8 cellular contexts compared by ENCODE assay signal in genomic region chr2:96148410-96149217, GRCh38. TPM values are rescaled to one million over a fixed set of nuclear protein-coding genes. Genes with fewer than 3 reads are reported as not detected.
DNase-seq lines count a peak whose midpoint lies in the region; ATAC-seq and TF ChIP-seq lines count a peak whose summit lies in the region.

No MANE protein-coding gene starts in this region.

- CTCF ChIA-PET in PC-9 (lab: Charles Lee), result no interaction called here

- POLR2A ChIA-PET in PC-9 (lab: Charles Lee; ENCODE audit: unreplicated experiment), result interaction anchor here (0.7 kb wide), 1 partner anchor 12 kb away, joined by 3 read pairs; no protein-coding TSS in a partner anchor

- H2AFZ ChIP-seq in PC-9, result no peak overlapping the region

- no peaks in the 10 kb centered on the region for H3K9me3 Mint-ChIP-seq in activated T-cell treated with anti-CD3 and anti-CD28 coated beads, Interleukin-2, amount 50 U/mL, for 24 hours

- no peaks in the 10 kb centered on the region for H3K36me3 ChIP-seq in PC-9 (ENCODE audit: low read depth)
- no peaks in the 10 kb centered on the region for H3K36me3 ChIP-seq in ovary
- H3K36me3 ChIP-seq in upper lobe of right lung, result no peaks in the 10 kb centered on the region

- H3K4me2 ChIP-seq in PC-9, result peak overlapping the region; percentile 24; the same call in 1 of the 2 replicates

- peaks cover 17% of the 10 kb centered on the region for H3K36me3 Mint-ChIP-seq in activated T-cell treated with anti-CD3 and anti-CD28 coated beads, Interleukin-2, amount 50 U/mL, for 24 hours (ENCODE audit: low read depth)

- 63 to 65% (median 64%) methylated on average over 23 to 29 of the region's 29 CpGs for WGBS in ovary, 3 donors

- H3K27me3 ChIP-seq in PC-9 (ENCODE audit: insufficient read depth, low read depth) (no peaks in the 10 kb centered on the region), ovary (no peaks in the 10 kb centered on the region), upper lobe of right lung (peaks cover under 1% of the 10 kb centered on the region)

- no peaks in the 10 kb centered on the region for H4K20me1 ChIP-seq in PC-9 (ENCODE audit: insufficient read depth)

- TF ChIP-seq POLR2A in GM19193 (IDR thresholded peaks at IDR 0.05; ENCODE audit: extremely low read depth, insufficient read depth, insufficient read length) (peak; percentile 57), ovary (IDR thresholded peaks at IDR 0.05) (no peak)

- peak overlapping the region; percentile 85 for H3K4me3 Mint-ChIP-seq in activated T-cell treated with anti-CD3 and anti-CD28 coated beads, Interleukin-2, amount 50 U/mL, for 24 hours

- peaks cover 13% of the 10 kb centered on the region for H3K4me1 ChIP-seq in PC-9 (replicated peaks; ENCODE audit: insufficient read depth)
- H3K4me1 ChIP-seq in ovary (ENCODE audit: insufficient read depth), result peaks cover 6% of the 10 kb centered on the region
- H3K4me1 ChIP-seq in upper lobe of right lung, result peaks cover 27% of the 10 kb centered on the region

- peaks cover 12% of the 10 kb centered on the region; the same call in 1 of the 2 replicates for H3K79me2 ChIP-seq in PC-9 (ENCODE audit: low read depth)

- no peak overlapping the region for H3K4me3 ChIP-seq in PC-9
- H3K4me3 ChIP-seq in fibroblast of mammary gland (ENCODE audit: control insufficient read depth, low read depth, low read length), result no peak overlapping the region
- no peak overlapping the region for H3K4me3 ChIP-seq in ovary
- no peak overlapping the region for H3K4me3 ChIP-seq in upper lobe of right lung

- no peak overlapping the region for H3K27ac ChIP-seq in PC-9
- H3K27ac ChIP-seq in ovary, result no peak overlapping the region
- H3K27ac ChIP-seq in upper lobe of right lung, result no peak overlapping the region

- peak; percentile 36 for ATAC-seq in HG03520 (IDR thresholded peaks at IDR 0.05; ENCODE audit: unreplicated experiment)
- peak; percentile 38 for ATAC-seq in upper lobe of right lung

- DNase-seq in AG09319 (ENCODE audit: extremely low read depth, low read depth) (peak; percentile 14), PC-9 (peak; percentile 64 to 89), fibroblast of mammary gland (ENCODE audit: low read depth) (peak; percentile 89), ovary (peak; percentile 53 to 74 (median 60)), upper lobe of right lung (peak; percentile 84)
- DNase-seq in activated T-cell treated with anti-CD3 and anti-CD28 coated beads, Interleukin-2, amount 50 U/mL, for 24 hours, result peak; percentile 95

- peak overlapping the region; percentile 99 for H3K27ac Mint-ChIP-seq in activated T-cell treated with anti-CD3 and anti-CD28 coated beads, Interleukin-2, amount 50 U/mL, for 24 hours

- H3K4me1 Mint-ChIP-seq in activated T-cell treated with anti-CD3 and anti-CD28 coated beads, Interleukin-2, amount 50 U/mL, for 24 hours (ENCODE audit: low read depth), result peaks cover 77% of the 10 kb centered on the region

- TF ChIP-seq EP300 in ovary (IDR thresholded peaks at IDR 0.05), result no peak

- intact Hi-C loops in PC-9 (cut with micrococcal nuclease; ENCODE audit: unreplicated experiment), result no loop called here
- intact Hi-C loops in ovary (cut with DNase I), result loop anchor here in 2 of 4 donors (5.0 to 10.0 kb wide), 2 partner anchors 109 to 116 kb away; partner anchors contain the start of genes CIAO1 (in 1 of the 2) and TMEM127 (in 1 of the 2)
- intact Hi-C loops in upper lobe of right lung (cut with DNase I), result no loop called here

- TF ChIP-seq CTCF in AG09319 (IDR thresholded peaks at IDR 0.05; ENCODE audit: low read depth, low read length) (no peak), PC-9 (conservative IDR thresholded peaks at IDR 0.05) (no peak), fibroblast of mammary gland (conservative IDR thresholded peaks at IDR 0.05; ENCODE audit: control insufficient read depth, insufficient read depth, low read depth, low read length) (no peak), ovary (IDR thresholded peaks at IDR 0.05) (no peak), upper lobe of right lung (IDR thresholded peaks at IDR 0.05) (no peak)

- no peaks in the 10 kb centered on the region for H3K27me3 Mint-ChIP-seq in activated T-cell treated with anti-CD3 and anti-CD28 coated beads, Interleukin-2, amount 50 U/mL, for 24 hours

- H3K9me3 ChIP-seq in PC-9 (ENCODE audit: insufficient read depth, low read depth) (no peaks in the 10 kb centered on the region), ovary (no peaks in the 10 kb centered on the region), upper lobe of right lung (no peaks in the 10 kb centered on the region)

- peaks cover 9% of the 10 kb centered on the region; the same call in 1 of the 2 replicates for H3F3A ChIP-seq in PC-9 (ENCODE audit: insufficient read depth, low read depth)

- H3K9me2 ChIP-seq in PC-9 (ENCODE audit: insufficient read depth), result no peaks in the 10 kb centered on the region

- no TSS peak for BruUV-seq in PC-9 (replicated peaks; lab: Mats Ljungman, UMichigan)

RNA-seq across cellular contexts. Expression of gene DUSP2, which starts 3.4 kb away (rescaled TPM):
- total RNA-seq in PC-9 (2021) (4.0 and 5.2 TPM in 2 replicates), ovary (100 to 1,000 TPM in 1 of 7 donors, 10 to 100 TPM in 2, 1 to 10 TPM in 4; 1.4 to 111 (median 3.6) TPM), upper lobe of right lung (4.4 TPM)
- 1 to 10 TPM in 1 of 2 donors, under 1 TPM in 1; 0.52 to 2.0 TPM for polyA plus RNA-seq in ovary

RNA-seq across cellular contexts. Expression of gene ASTL, which starts 10.3 kb away (rescaled TPM):
- total RNA-seq in PC-9 (2021) (not detected in 2 replicates), ovary (1 to 10 TPM in 1 of 7 donors, under 1 TPM in 3, not detected in 3; 0.15 to 1.7 (median 0.56) TPM), upper lobe of right lung (not detected)
- polyA plus RNA-seq in ovary, result under 1 TPM in 1 of 2 donors, not detected in 1; 0.67 TPM

RNA-seq across cellular contexts. Expression of gene ADRA2B, which starts 32.2 kb away (rescaled TPM):
- total RNA-seq in PC-9 (2021), result 0.26 and 0.55 TPM in 2 replicates
- total RNA-seq in ovary, result 1 to 10 TPM in 4 of 7 donors, under 1 TPM in 3; 0.48 to 1.6 (median 1.0) TPM
- 1 to 10 TPM in 1 of 2 donors, under 1 TPM in 1; 0.90 to 1.8 TPM for polyA plus RNA-seq in ovary
- 0.14 TPM for total RNA-seq in upper lobe of right lung

Comparison
In these comparisons a context has a peak if more than half of its experiments do, and no peak if none do; other contexts are left out.
1. DNase-seq: peak in every context shown above with its lines; median percentile 95 in activated T-cell treated with anti-CD3 and anti-CD28 coated beads, Interleukin-2, amount 50 U/mL, for 24 hours; 89 in fibroblast of mammary gland; 84 in upper lobe of right lung; 76 in PC-9; 60 in ovary; 14 in AG09319.